Comparison of ENCODE assay signal across 29 cellular contexts in the genomic region with DNA sequence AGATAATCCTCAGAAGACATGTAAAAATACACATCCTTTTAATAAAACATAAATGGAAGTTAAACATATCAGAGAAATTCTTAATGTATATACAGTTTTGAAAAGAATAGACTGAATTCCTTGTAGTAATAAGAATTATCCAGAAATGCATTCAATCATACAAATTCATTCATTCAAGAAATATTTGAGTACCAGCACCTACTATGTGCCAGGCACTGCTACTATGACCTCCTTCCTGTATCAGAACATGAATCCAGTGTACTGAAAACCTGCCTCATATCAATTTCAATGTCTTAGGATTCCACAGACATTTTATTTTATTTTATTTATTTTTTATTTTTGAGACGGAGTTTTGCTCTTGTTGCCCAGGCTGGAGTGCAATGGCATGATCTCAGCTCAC. TPM values are rescaled to one million over a fixed set of nuclear protein-coding genes. Genes with fewer than 3 reads are reported as not detected.
A peak's percentile ranks its signal among the peaks of the same experiment; 100 is the strongest.
DNase-seq lines count a peak whose midpoint lies in the region; ATAC-seq, FAIRE-seq and TF ChIP-seq lines count a peak whose summit lies in the region.
"Had no signal": no experiment of that assay in that cellular context is flagged by ENCODE, and none has a peak within 500 bp of the region (broad histone marks: within the 10 kb centered on the region; RNA-seq: fewer than 3 reads in every experiment).

No MANE protein-coding gene starts in this region.

- no peak for DNase-seq in A549 (ENCODE audit: low read depth in 1 of 2, low spot score in 1 of 2)
- no peak for DNase-seq in colonic mucosa
- DNase-seq in OCI-M2 (lab: John Stamatoyannopoulos, UW; ENCODE audit: unreplicated experiment): no peak
- no peak for DNase-seq in BE2C
- no peak for DNase-seq in C1 segment of cervical spinal cord (lab: John Stamatoyannopoulos, UW)
- DNase-seq: CD4-positive, alpha-beta memory T cell; COR-L47; DMS 273 treated with DMSO at 0.1 percent for 48 hours; DMS79; EL; GDM1; GOT3; HFFc6; KG1; MG63; NCI-H1105 treated with DMSO at 0.1 percent for 48 hours; NCI-H2029; NCI-H446; NCI-H526; NCI-H82; NK-92 treated with Interleukin-12 subunit alpha and Interleukin-12 subunit beta, amount 100 ng/mL, for 24 hours; PC-9; RPMI8226; SHP77 had no signal

- no peak for TF ChIP-seq POLR2A in A549 (IDR thresholded peaks at IDR 0.05; ENCODE audit: low read length)

- WGBS in A549 (ENCODE audit: missing lambda C conversion rate): 38% methylated on average over 1 of the region's 1 CpG

- no peaks in the 10 kb centered on the region for H3K27me3 ChIP-seq in colonic mucosa
- H3K27me3 ChIP-seq in mucosa of rectum (ENCODE audit: control insufficient read depth in 2 of 2, insufficient read depth in 2 of 2, low read length in 2 of 2): no peaks in the 10 kb centered on the region
- no peaks in the 10 kb centered on the region for H3K27me3 ChIP-seq in BE2C
- H3K27me3 ChIP-seq: BLaER1 treated with 17β-estradiol and CSF1 and Interleukin-3, amounts not matched to agents 10 nM and 100 nM; MG63 had no signal

- TF ChIP-seq EP300 in A549 (IDR thresholded peaks at IDR 0.05): no peak

- TF ChIP-seq CTCF in A549 (IDR thresholded peaks at IDR 0.05) (no peak), colonic mucosa (IDR thresholded peaks at IDR 0.05) (no peak), BE2C (IDR thresholded peaks at IDR 0.05; ENCODE audit: low read depth, low read length) (no peak)

- POLR2A ChIA-PET in A549 (lab: Yijun Ruan, JAX): no interaction called here

- H3K9me3 ChIP-seq in A549 (peaks cover 14% of the 10 kb centered on the region), colonic mucosa (no peaks in the 10 kb centered on the region), mucosa of rectum (ENCODE audit: control insufficient read depth in 2 of 2, low read length in 2 of 2) (no peaks in the 10 kb centered on the region), BE2C (no peaks in the 10 kb centered on the region; the same call in 1 of the 2 replicates)

- intact Hi-C loops in colonic mucosa (cut with DNase I): no loop called here

- H3K9ac ChIP-seq in colonic mucosa (ENCODE audit: low read depth in 2 of 2, low read length in 2 of 2): no peak overlapping the region
- H3K9ac ChIP-seq in mucosa of rectum (ENCODE audit: low read depth in 1 of 2, low read length in 2 of 2): peak overlapping the region in 1 of 2 donors; percentile 36
- H3K9ac ChIP-seq: BLaER1 treated with 17β-estradiol and CSF1 and Interleukin-3, amounts not matched to agents 10 nM and 100 nM had no signal

- no peak for ATAC-seq in A549

- H3K4me3 ChIP-seq in A549 (no peak overlapping the region), colonic mucosa (no peak overlapping the region), mucosa of rectum (ENCODE audit: low read length in 2 of 2) (peak overlapping the region in 1 of 2 donors; percentile 23), BE2C (ENCODE audit: low read depth, low read length) (no peak overlapping the region)
- H3K4me3 ChIP-seq: BLaER1 treated with 17β-estradiol and CSF1 and Interleukin-3, amounts not matched to agents 10 nM and 100 nM; GM12878; HAP-1; MG63; PC-9 had no signal

- no peak for TF ChIP-seq RAD21 in A549 (conservative IDR thresholded peaks at IDR 0.05 in 1 of 2, IDR thresholded peaks at IDR 0.05 in 1 of 2)

- H3K36me3 ChIP-seq in colonic mucosa (no peaks in the 10 kb centered on the region), mucosa of rectum (ENCODE audit: control insufficient read depth in 2 of 2, insufficient read depth in 2 of 2, low read length in 2 of 2) (no peaks in the 10 kb centered on the region), BE2C (0 out of 2 replicates have a peak, but pooled peaks cover 4% of the 10 kb centered on the region)

- FAIRE-seq in A549 (lab: Jason Lieb, UNC): no peak
- FAIRE-seq: GM12878, HTR-8/SVneo had no signal

- H3K4me1 ChIP-seq in A549 (peaks cover 57% of the 10 kb centered on the region), colonic mucosa (peaks cover 19% of the 10 kb centered on the region), mucosa of rectum (ENCODE audit: control insufficient read depth in 2 of 2, insufficient read depth in 2 of 2, low read length in 2 of 2) (peaks cover 11 to 15% of the 10 kb centered on the region in 2 donors), BE2C (no peaks in the 10 kb centered on the region)
- H3K4me1 ChIP-seq: HAP-1 had no signal

- CTCF ChIA-PET in A549 (lab: Yijun Ruan, JAX): interaction anchor here (2.0 kb wide), 1 partner anchor 10 kb away, joined by 7 read pairs; no protein-coding TSS in a partner anchor

- peak overlapping the region; percentile 75 for H3K4me2 ChIP-seq in A549
- H3K4me2 ChIP-seq: BLaER1 treated with 17β-estradiol and CSF1 and Interleukin-3, amounts not matched to agents 10 nM and 100 nM; PC-9 had no signal

- H3K27ac ChIP-seq in A549: peak overlapping the region; percentile 19 to 75; a peak in 4 of 6 replicates
- H3K27ac ChIP-seq in colonic mucosa: peak overlapping the region; percentile 61
- peak overlapping the region; percentile 18 to 73 for H3K27ac ChIP-seq in mucosa of rectum (ENCODE audit: low read depth in 2 of 2, low read length in 2 of 2)
- H3K27ac ChIP-seq: BLaER1 treated with 17β-estradiol and CSF1 and Interleukin-3, amounts not matched to agents 10 nM and 100 nM; PC-9 had no signal

TF ChIP-seq in A549, 52 proteins besides CTCF, POLR2A, EP300 and RAD21:
- TF ChIP-seq ESRRA (IDR thresholded peaks at IDR 0.05; ENCODE audit: borderline replicate concordance, low read length) (no peak), NR3C1 (IDR thresholded peaks at IDR 0.05) (no peak), CEBPB (IDR thresholded peaks at IDR 0.05) (no peak), EHMT2 (IDR thresholded peaks at IDR 0.05; ENCODE audit: low read depth) (no peak), JUNB (IDR thresholded peaks at IDR 0.05) (no peak), BHLHE40 (IDR thresholded peaks at IDR 0.05; ENCODE audit: low read depth, low read length) (no peak), PHF8 (IDR thresholded peaks at IDR 0.05; ENCODE audit: borderline replicate concordance, low read depth) (no peak), HOXA7 (CRISPR knock-in tag; IDR thresholded peaks at IDR 0.05) (no peak), FOSB (CRISPR knock-in tag; IDR thresholded peaks at IDR 0.05) (no peak), MYC (IDR thresholded peaks at IDR 0.05; ENCODE audit: borderline replicate concordance, low read length) (no peak)

RNA-seq across cellular contexts. Expression of gene PRKAA1, which starts 13.3 kb away (rescaled TPM):
- polyA plus RNA-seq in A549 (2011; rRNA removed) (84.3 and 107 TPM in 2 replicates), A549 (2017; fragmentation: RNase III; extraction: RNeasy Plus Mini Kit Qiagen cat#74134 plus additional on column Dnase treatment) (51.5 to 63.3 TPM (median 60.0 TPM) in 3 replicates)
- polyA plus RNA-seq in A549 (2012; cell fraction: cytosol; rRNA removed): 15.5 and 16.3 TPM in 2 replicates
- polyA plus RNA-seq in A549 (2012; cell fraction: nucleus; rRNA removed): 20.1 and 35.7 TPM in 2 replicates
- polyA minus RNA-seq in A549 (2011; rRNA and poly(A)+ RNA removed): 23.7 and 32.4 TPM in 2 replicates
- 100 to 1,000 TPM in 1 of 2 donors, 10 to 100 TPM in 1; 77.4 to 118 TPM for total RNA-seq in colonic mucosa
- 36.3 TPM for polyA plus RNA-seq in BE2C (2012; ENCODE audit: insufficient read depth, insufficient read length, low read depth)

RNA-seq across cellular contexts. Expression of gene TTC33, which starts 29.2 kb away (rescaled TPM):
- 13.5 and 19.8 TPM in 2 replicates for polyA plus RNA-seq in A549 (2011; rRNA removed)
- polyA plus RNA-seq in A549 (2012; cell fraction: cytosol; rRNA removed): 2.4 and 2.6 TPM in 2 replicates
- 0.86 and 0.88 TPM in 2 replicates for polyA plus RNA-seq in A549 (2012; cell fraction: nucleus; rRNA removed)
- polyA plus RNA-seq in A549 (2017; fragmentation: RNase III; extraction: RNeasy Plus Mini Kit Qiagen cat#74134 plus additional on column Dnase treatment): 15.4 to 17.1 TPM (median 15.7 TPM) in 3 replicates
- polyA minus RNA-seq in A549 (2011; rRNA and poly(A)+ RNA removed): 4.8 and 5.9 TPM in 2 replicates
- 10 to 100 TPM; 10.6 to 19.8 TPM for total RNA-seq in colonic mucosa
- polyA plus RNA-seq in BE2C (2012; ENCODE audit: insufficient read depth, insufficient read length, low read depth): 8.9 TPM

RNA-seq across cellular contexts. Expression of gene RPL37, which starts 50.1 kb away (rescaled TPM):
- polyA plus RNA-seq in A549 (2011; rRNA removed): 4,402 and 4,948 TPM in 2 replicates
- 770 and 800 TPM in 2 replicates for polyA plus RNA-seq in A549 (2012; cell fraction: cytosol; rRNA removed)
- 99.3 and 104 TPM in 2 replicates for polyA plus RNA-seq in A549 (2012; cell fraction: nucleus; rRNA removed)
- 2,762 to 2,921 TPM (median 2,809 TPM) in 3 replicates for polyA plus RNA-seq in A549 (2017; fragmentation: RNase III; extraction: RNeasy Plus Mini Kit Qiagen cat#74134 plus additional on column Dnase treatment)
- polyA minus RNA-seq in A549 (2011; rRNA and poly(A)+ RNA removed): 453 and 718 TPM in 2 replicates
- total RNA-seq in colonic mucosa: 100 to 1,000 TPM; 867 to 934 TPM
- 1,449 TPM for polyA plus RNA-seq in BE2C (2012; ENCODE audit: insufficient read depth, insufficient read length, low read depth)

RNA-seq across cellular contexts. Expression of gene CARD6, which starts 56.3 kb away (rescaled TPM):
- polyA plus RNA-seq in A549 (2011; rRNA removed): 5.7 and 5.9 TPM in 2 replicates
- 0.63 and 0.82 TPM in 2 replicates for polyA plus RNA-seq in A549 (2012; cell fraction: cytosol; rRNA removed)
- 0.34 and 0.40 TPM in 2 replicates for polyA plus RNA-seq in A549 (2012; cell fraction: nucleus; rRNA removed)
- polyA plus RNA-seq in A549 (2017; fragmentation: RNase III; extraction: RNeasy Plus Mini Kit Qiagen cat#74134 plus additional on column Dnase treatment): 3.3 to 5.7 TPM (median 5.2 TPM) in 3 replicates
- 3.6 and 4.7 TPM in 2 replicates for polyA minus RNA-seq in A549 (2011; rRNA and poly(A)+ RNA removed)
- total RNA-seq in colonic mucosa: 1 to 10 TPM; 1.3 to 2.5 TPM
- 0.12 TPM for polyA plus RNA-seq in BE2C (2012; ENCODE audit: insufficient read depth, insufficient read length, low read depth)
